ENCODE assay signal across 10 cellular contexts in genomic region chr17:42767512-42767911, GRCh38. TPM values are rescaled to one million over a fixed set of nuclear protein-coding genes. Genes with fewer than 3 reads are reported as not detected.
"Had no signal": no experiment of that assay in that cellular context is flagged by ENCODE, and none has a peak within 500 bp of the region (broad histone marks: within the 10 kb centered on the region; RNA-seq: fewer than 3 reads in every experiment).

No MANE protein-coding gene starts in this region.

- H2AFZ ChIP-seq: GM23248 had no signal

- H3K9ac ChIP-seq: GM23248 had no signal

- H3K9me3 Mint-ChIP-seq: HFFc6 had no signal

- H3K27ac Mint-ChIP-seq: HFFc6 had no signal

- H3K4me3 Mint-ChIP-seq: HFFc6 had no signal

- ATAC-seq: HCT116 had no signal

- H3K36me3 ChIP-seq: HAP-1 had no signal

- H3K9me3 ChIP-seq: HAP-1 had no signal

- H3K4me3 ChIP-seq: GM23248, HAP-1 had no signal

- H3K27ac ChIP-seq: GM23248, HL-60 had no signal

- DNase-seq: GM23248, GOT3, H7, HFFc6, IMR-90, KG1 had no signal

RNA-seq across cellular contexts. Expression of gene RAMP2, which starts 6.5 kb away (rescaled TPM):
- total RNA-seq: H4 had no signal

RNA-seq across cellular contexts. Expression of gene WNK4, which starts 12.9 kb away (rescaled TPM):
- total RNA-seq: H4 had no signal
